Comparison of ENCODE assay signal across 24 cellular contexts in genomic region chr6:122438975-122439374, GRCh38.
"Had no signal": no experiment of that assay in that cellular context is flagged by ENCODE, and none has a peak within 500 bp of the region (broad histone marks: within the 10 kb centered on the region; RNA-seq: fewer than 3 reads in every experiment).

No MANE protein-coding gene starts in this region.

- ATAC-seq: activated CD4-positive, alpha-beta T cell treated with anti-CD3 and anti-CD28 coated beads for 36 hours; stimulated activated naive B cell treated with anti-CD40 and anti-IgM and Interleukin-4, amounts not matched to agents 10 μg/mL and 1 μg/mL and 100 μg/mL, for 72 hours had no signal

- H3K27me3 Mint-ChIP-seq: activated B cell treated with CpG ODN at 0.5 μM for 24 hours; activated CD4-positive, alpha-beta T cell treated with anti-CD3 and anti-CD28 coated beads for 36 hours; brain; dendritic cell treated with granulocyte-macrophage colony-stimulating factor and Interleukin-4, amounts not matched to agents 40 ng/mL and 50 ng/mL, for 4 days; stimulated activated naive B cell treated with anti-CD40 and anti-IgM and Interleukin-4, amounts not matched to agents 10 μg/mL and 1 μg/mL and 100 μg/mL, for 72 hours had no signal

- H3K27ac ChIP-seq: heart left ventricle, neural progenitor cell, sigmoid colon, testis, uterus had no signal

- H3K27ac Mint-ChIP-seq: activated B cell treated with CpG ODN at 0.5 μM for 24 hours; activated CD4-positive, alpha-beta T cell treated with anti-CD3 and anti-CD28 coated beads for 36 hours; brain; dendritic cell treated with granulocyte-macrophage colony-stimulating factor and Interleukin-4, amounts not matched to agents 40 ng/mL and 50 ng/mL, for 4 days; neural progenitor cell; stimulated activated naive B cell treated with anti-CD40 and anti-IgM and Interleukin-4, amounts not matched to agents 10 μg/mL and 1 μg/mL and 100 μg/mL, for 72 hours had no signal

- H3K4me3 ChIP-seq: heart left ventricle, neural progenitor cell, sigmoid colon, smooth muscle cell, testis, uterus had no signal

- H3K4me3 Mint-ChIP-seq: activated B cell treated with CpG ODN at 0.5 μM for 24 hours; activated CD4-positive, alpha-beta T cell treated with anti-CD3 and anti-CD28 coated beads for 36 hours; brain; dendritic cell treated with granulocyte-macrophage colony-stimulating factor and Interleukin-4, amounts not matched to agents 40 ng/mL and 50 ng/mL, for 4 days; neural progenitor cell; stimulated activated naive B cell treated with anti-CD40 and anti-IgM and Interleukin-4, amounts not matched to agents 10 μg/mL and 1 μg/mL and 100 μg/mL, for 72 hours had no signal

- FAIRE-seq: endometrium had no signal

- H3K27me3 ChIP-seq: heart left ventricle, neural progenitor cell, sigmoid colon, testis, uterus had no signal

- H3K9ac ChIP-seq: neural progenitor cell had no signal

- H3K9me3 ChIP-seq: testis, uterus had no signal

- DNase-seq: activated B cell treated with CpG ODN at 0.5 μM for 24 hours; activated CD4-positive, alpha-beta T cell treated with anti-CD3 and anti-CD28 coated beads for 36 hours; activated CD4-positive, alpha-beta T cell treated with anti-CD3 and anti-CD28 coated beads, Interleukin-2, amount 50 U/mL, for 4 hours; activated naive CD4-positive, alpha-beta T cell treated with Interleukin-2 at 50 U/mL for 16 hours; activated T-cell treated with anti-CD3 and anti-CD28 coated beads, Interleukin-2, amount 50 U/mL, for 48 hours; aorta; effector CD4-positive, alpha-beta T cell; heart left ventricle; islet precursor cell; left cardiac atrium; posterior cingulate gyrus; sigmoid colon; stimulated activated CD4-positive, alpha-beta T cell treated with anti-CD3 and anti-CD28 coated beads, Interleukin-2, amount 100 ng/mL, for 48 hours; stimulated activated CD8-positive, alpha-beta memory T cell treated with anti-CD3 and anti-CD28 coated beads, Interleukin-4, amount 100 ng/mL, for 48 hours; stimulated activated naive B cell treated with anti-CD40 and anti-IgM and Interleukin-4, amounts not matched to agents 10 μg/mL and 1 μg/mL and 100 μg/mL, for 72 hours; T-helper 9 cell; testis; trophoblast cell; uterus had no signal

- H3K4me1 Mint-ChIP-seq: brain; neural progenitor cell; stimulated activated naive B cell treated with anti-CD40 and anti-IgM and Interleukin-4, amounts not matched to agents 10 μg/mL and 1 μg/mL and 100 μg/mL, for 72 hours had no signal

- H2AFZ ChIP-seq: neural progenitor cell had no signal

- H3K36me3 ChIP-seq: uterus had no signal

- H3K4me1 ChIP-seq: neural progenitor cell, sigmoid colon, testis, uterus had no signal

- H3K4me2 ChIP-seq: neural progenitor cell, smooth muscle cell had no signal
